Comparison of ENCODE assay signal across 18 cellular contexts in the genomic region with DNA sequence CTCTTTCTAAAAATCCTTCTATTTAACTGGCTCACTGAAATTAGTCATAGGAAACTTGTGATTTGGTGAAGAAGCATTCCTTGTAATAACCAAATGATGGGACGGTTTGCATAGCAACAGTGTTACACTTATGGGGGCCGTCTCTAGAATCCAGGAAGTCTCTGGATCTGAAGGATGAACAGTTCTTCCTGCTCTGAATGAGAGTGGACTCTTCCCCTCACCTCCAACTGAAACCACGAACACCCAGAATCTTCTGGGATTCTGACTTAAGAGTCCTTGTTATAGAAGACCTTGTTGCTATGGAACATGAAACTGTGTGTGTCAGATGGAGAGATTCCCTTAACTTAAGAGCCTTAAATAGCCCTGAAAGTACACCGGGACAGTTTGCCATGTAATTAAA. TPM values are rescaled to one million over a fixed set of nuclear protein-coding genes. Genes with fewer than 3 reads are reported as not detected.
A peak's percentile ranks its signal among the peaks of the same experiment; 100 is the strongest.
DNase-seq lines count a peak whose midpoint lies in the region; ATAC-seq and TF ChIP-seq lines count a peak whose summit lies in the region.
"Had no signal": no experiment of that assay in that cellular context is flagged by ENCODE, and none has a peak within 500 bp of the region (broad histone marks: within the 10 kb centered on the region; RNA-seq: fewer than 3 reads in every experiment).

No MANE protein-coding gene starts in this region.

- peak; percentile 13 for DNase-seq in COLO829 (ENCODE audit: low spot score)
- peak; percentile 62 for DNase-seq in HT1080 (ENCODE audit: low read depth)
- peak; percentile 15 for DNase-seq in dedifferentiated amniotic fluid mesenchymal stem cell (ENCODE audit: extremely low spot score)
- DNase-seq in neural progenitor cell (ENCODE audit: low spot score): no peak
- DNase-seq in activated CD8-positive, alpha-beta T cell treated with anti-CD3 and anti-CD28 coated beads, Interleukin-2, amount 10 ng/mL, durations not matched to agents 7 days and 5 days: no peak
- DNase-seq in PC-9: no peak
- no peak for DNase-seq in NCI-H2227 (lab: John Stamatoyannopoulos, UW; ENCODE audit: unreplicated experiment)
- DNase-seq in CD8-positive, alpha-beta memory T cell: no peak
- DNase-seq: activated CD4-positive, alpha-beta T cell treated with anti-CD3 and anti-CD28 coated beads, Interleukin-2, amount 10 ng/mL, durations not matched to agents 7 days and 5 days; activated T-cell treated with anti-CD3 and anti-CD28 coated beads, Interleukin-2, amount 50 U/mL, for 4 hours; CD8-positive, alpha-beta T cell; KBM-7; NCI-H1105; stimulated activated CD4-positive, alpha-beta T cell treated with anti-CD3 and anti-CD28 coated beads, Interleukin-4, amount 100 ng/mL, for 24 hours; T1000 had no signal

- peaks cover 12% of the 10 kb centered on the region for H3K4me1 Mint-ChIP-seq in neural progenitor cell
- H3K4me1 Mint-ChIP-seq in activated CD8-positive, alpha-beta T cell treated with anti-CD3 and anti-CD28 coated beads, Interleukin-2, amount 10 ng/mL, durations not matched to agents 7 days and 5 days (ENCODE audit: low read depth): no peaks in the 10 kb centered on the region
- peaks cover 0 to 1% (median 0%) of the 10 kb centered on the region in 3 donors for H3K4me1 Mint-ChIP-seq in CD8-positive, alpha-beta memory T cell

- intact Hi-C loops in PC-9 (cut with micrococcal nuclease; ENCODE audit: unreplicated experiment): no loop called here

- no peaks in the 10 kb centered on the region for H3K9me2 ChIP-seq in PC-9 (ENCODE audit: insufficient read depth)

- H3K27me3 ChIP-seq in neural progenitor cell: no peaks in the 10 kb centered on the region
- no peaks in the 10 kb centered on the region for H3K27me3 ChIP-seq in PC-9 (ENCODE audit: insufficient read depth, low read depth)
- H3K27me3 ChIP-seq in CD8-positive, alpha-beta memory T cell (ENCODE audit: insufficient read depth, low read length, poor library complexity, severe bottlenecking): no peaks in the 10 kb centered on the region

- H3K9me3 ChIP-seq in neural progenitor cell (ENCODE audit: low read depth) (no peaks in the 10 kb centered on the region), PC-9 (ENCODE audit: insufficient read depth, low read depth) (no peaks in the 10 kb centered on the region)
- no peaks in the 10 kb centered on the region for H3K9me3 ChIP-seq in CD8-positive, alpha-beta memory T cell (ENCODE audit: low read length)

- H3K36me3 Mint-ChIP-seq in neural progenitor cell: no peaks in the 10 kb centered on the region
- H3K36me3 Mint-ChIP-seq in activated CD8-positive, alpha-beta T cell treated with anti-CD3 and anti-CD28 coated beads, Interleukin-2, amount 10 ng/mL, durations not matched to agents 7 days and 5 days (ENCODE audit: low read depth): no peaks in the 10 kb centered on the region
- H3K36me3 Mint-ChIP-seq in CD8-positive, alpha-beta memory T cell: no peaks in the 10 kb centered on the region
- H3K36me3 Mint-ChIP-seq: activated naive CD8-positive, alpha-beta T cell; CD8-positive, alpha-beta T cell had no signal

- no peak for TF ChIP-seq CTCF in neural progenitor cell (IDR thresholded peaks at IDR 0.05)
- TF ChIP-seq CTCF in PC-9 (conservative IDR thresholded peaks at IDR 0.05): no peak

- no peaks in the 10 kb centered on the region for H4K20me1 ChIP-seq in neural progenitor cell (ENCODE audit: low read depth)
- no peaks in the 10 kb centered on the region for H4K20me1 ChIP-seq in PC-9 (ENCODE audit: insufficient read depth)

- H3K79me2 ChIP-seq in neural progenitor cell (ENCODE audit: low read depth) (no peaks in the 10 kb centered on the region), PC-9 (ENCODE audit: low read depth) (no peaks in the 10 kb centered on the region)

- no peaks in the 10 kb centered on the region for H3K4me1 ChIP-seq in neural progenitor cell
- H3K4me1 ChIP-seq in PC-9 (replicated peaks; ENCODE audit: insufficient read depth): no peaks in the 10 kb centered on the region
- no peaks in the 10 kb centered on the region for H3K4me1 ChIP-seq in CD8-positive, alpha-beta memory T cell (ENCODE audit: insufficient read depth, low read length)

- no peak overlapping the region for H3K4me3 Mint-ChIP-seq in neural progenitor cell
- no peak overlapping the region for H3K4me3 Mint-ChIP-seq in activated CD8-positive, alpha-beta T cell treated with anti-CD3 and anti-CD28 coated beads, Interleukin-2, amount 10 ng/mL, durations not matched to agents 7 days and 5 days
- no peak overlapping the region for H3K4me3 Mint-ChIP-seq in CD8-positive, alpha-beta memory T cell
- H3K4me3 Mint-ChIP-seq: activated CD4-positive, alpha-beta T cell treated with anti-CD3 and anti-CD28 coated beads, Interleukin-2, amount 10 ng/mL, durations not matched to agents 7 days and 5 days; activated naive CD8-positive, alpha-beta T cell; activated T-cell treated with anti-CD3 and anti-CD28 coated beads, Interleukin-2, amount 50 U/mL, for 4 hours; CD8-positive, alpha-beta T cell had no signal

- H3K36me3 ChIP-seq in neural progenitor cell (no peaks in the 10 kb centered on the region), PC-9 (ENCODE audit: low read depth) (no peaks in the 10 kb centered on the region)
- H3K36me3 ChIP-seq in CD8-positive, alpha-beta memory T cell (ENCODE audit: insufficient read depth, low read length): no peaks in the 10 kb centered on the region

- H2AFZ ChIP-seq in neural progenitor cell (replicated peaks) (peak overlapping the region; percentile 47), PC-9 (no peak overlapping the region)

- H3K27me3 Mint-ChIP-seq in neural progenitor cell (ENCODE audit: insufficient read depth, low read depth): peaks cover 2% of the 10 kb centered on the region
- no peaks in the 10 kb centered on the region for H3K27me3 Mint-ChIP-seq in activated CD8-positive, alpha-beta T cell treated with anti-CD3 and anti-CD28 coated beads, Interleukin-2, amount 10 ng/mL, durations not matched to agents 7 days and 5 days (ENCODE audit: low read depth)
- H3K27me3 Mint-ChIP-seq in CD8-positive, alpha-beta memory T cell: peaks cover 5 to 16% of the 10 kb centered on the region in 2 donors
- H3K27me3 Mint-ChIP-seq: activated naive CD8-positive, alpha-beta T cell had no signal

- POLR2A ChIA-PET in activated CD8-positive, alpha-beta T cell treated with anti-CD3 and anti-CD28 coated beads, Interleukin-2, amount 10 ng/mL, durations not matched to agents 7 days and 5 days (lab: Charles Lee): no interaction called here
- POLR2A ChIA-PET in PC-9 (lab: Charles Lee; ENCODE audit: unreplicated experiment): no interaction called here
- POLR2A ChIA-PET in CD8-positive, alpha-beta memory T cell (lab: Charles Lee): no interaction called here

- no peak overlapping the region for H3K9ac ChIP-seq in neural progenitor cell

- H3F3A ChIP-seq in neural progenitor cell (ENCODE audit: low read depth): no peaks in the 10 kb centered on the region
- no peaks in the 10 kb centered on the region for H3F3A ChIP-seq in PC-9 (ENCODE audit: insufficient read depth, low read depth)

- H3K4me3 ChIP-seq in neural progenitor cell (no peak overlapping the region), PC-9 (no peak overlapping the region)
- no peak overlapping the region for H3K4me3 ChIP-seq in CD8-positive, alpha-beta memory T cell (ENCODE audit: low read length)

- no peaks in the 10 kb centered on the region for H3K9me3 Mint-ChIP-seq in neural progenitor cell
- no peaks in the 10 kb centered on the region for H3K9me3 Mint-ChIP-seq in activated CD8-positive, alpha-beta T cell treated with anti-CD3 and anti-CD28 coated beads, Interleukin-2, amount 10 ng/mL, durations not matched to agents 7 days and 5 days (ENCODE audit: insufficient read depth)
- no peaks in the 10 kb centered on the region for H3K9me3 Mint-ChIP-seq in CD8-positive, alpha-beta memory T cell
- H3K9me3 Mint-ChIP-seq: activated CD4-positive, alpha-beta T cell treated with anti-CD3 and anti-CD28 coated beads, Interleukin-2, amount 10 ng/mL, durations not matched to agents 7 days and 5 days; activated T-cell treated with anti-CD3 and anti-CD28 coated beads, Interleukin-2, amount 50 U/mL, for 4 hours; CD8-positive, alpha-beta T cell had no signal

- no peak overlapping the region for H3K27ac ChIP-seq in neural progenitor cell
- H3K27ac ChIP-seq in PC-9: no peak overlapping the region
- H3K27ac ChIP-seq in CD8-positive, alpha-beta memory T cell (ENCODE audit: low read depth, low read length): no peak overlapping the region

- CTCF ChIA-PET in activated CD8-positive, alpha-beta T cell treated with anti-CD3 and anti-CD28 coated beads, Interleukin-2, amount 10 ng/mL, durations not matched to agents 7 days and 5 days (lab: Charles Lee): no interaction called here
- CTCF ChIA-PET in PC-9 (lab: Charles Lee): no interaction called here
- CTCF ChIA-PET in CD8-positive, alpha-beta memory T cell (lab: Charles Lee): no interaction called here

- H3K4me2 ChIP-seq in neural progenitor cell: no peak overlapping the region
- H3K4me2 ChIP-seq in PC-9: no peak overlapping the region

- no TSS peak for BruUV-seq in PC-9 (replicated peaks; lab: Mats Ljungman, UMichigan)

- ATAC-seq in activated CD8-positive, alpha-beta T cell treated with anti-CD3 and anti-CD28 coated beads, Interleukin-2, amount 10 ng/mL, durations not matched to agents 7 days and 5 days: no peak
- ATAC-seq: activated T-cell treated with anti-CD3 and anti-CD28 coated beads, Interleukin-2, amount 50 U/mL, for 4 hours; CD8-positive, alpha-beta T cell; sciatic nerve had no signal

- H3K27ac Mint-ChIP-seq in neural progenitor cell: no peak overlapping the region
- no peak overlapping the region for H3K27ac Mint-ChIP-seq in activated CD8-positive, alpha-beta T cell treated with anti-CD3 and anti-CD28 coated beads, Interleukin-2, amount 10 ng/mL, durations not matched to agents 7 days and 5 days
- no peak overlapping the region for H3K27ac Mint-ChIP-seq in CD8-positive, alpha-beta memory T cell
- H3K27ac Mint-ChIP-seq: activated CD4-positive, alpha-beta T cell treated with anti-CD3 and anti-CD28 coated beads, Interleukin-2, amount 10 ng/mL, durations not matched to agents 7 days and 5 days; activated naive CD8-positive, alpha-beta T cell; CD8-positive, alpha-beta T cell had no signal

RNA-seq across cellular contexts. Expression of gene NOLC1, which starts 23.2 kb away (rescaled TPM):
- 95.2 and 119 TPM in 2 replicates for total RNA-seq in HT1080 (2014; rRNA removed; shearing (Covaris generic))
- 126 and 135 TPM in 2 replicates for polyA plus RNA-seq in HT1080 (2015; cell fraction: cytosol; rRNA removed)
- polyA plus RNA-seq in HT1080 (2015; cell fraction: nucleus; rRNA removed): 181 and 188 TPM in 2 replicates
- 74.7 and 80.6 TPM in 2 replicates for total RNA-seq in neural progenitor cell (ENCODE audit: low replicate concordance)
- total RNA-seq in activated CD8-positive, alpha-beta T cell treated with anti-CD3 and anti-CD28 coated beads, Interleukin-2, amount 10 ng/mL, durations not matched to agents 7 days and 5 days: 10 to 100 TPM; 94.1 to 95.3 TPM
- total RNA-seq in PC-9 (2021): 58.3 and 59.5 TPM in 2 replicates
- 100 to 1,000 TPM; 304 to 330 TPM for total RNA-seq in CD8-positive, alpha-beta memory T cell
- polyA plus RNA-seq in CD8-positive, alpha-beta memory T cell: 76.6 TPM

RNA-seq across cellular contexts. Expression of gene PPRC1, which starts 42.6 kb away (rescaled TPM):
- total RNA-seq in HT1080 (2014; rRNA removed; shearing (Covaris generic)): 31.8 and 38.3 TPM in 2 replicates
- 33.6 and 36.0 TPM in 2 replicates for polyA plus RNA-seq in HT1080 (2015; cell fraction: cytosol; rRNA removed)
- 70.6 and 75.1 TPM in 2 replicates for polyA plus RNA-seq in HT1080 (2015; cell fraction: nucleus; rRNA removed)
- total RNA-seq in neural progenitor cell (ENCODE audit: low replicate concordance) (11.7 and 15.4 TPM in 2 replicates), PC-9 (2021) (22.9 and 25.1 TPM in 2 replicates)
- 10 to 100 TPM; 56.5 to 58.9 TPM for total RNA-seq in activated CD8-positive, alpha-beta T cell treated with anti-CD3 and anti-CD28 coated beads, Interleukin-2, amount 10 ng/mL, durations not matched to agents 7 days and 5 days
- total RNA-seq in CD8-positive, alpha-beta memory T cell: 100 to 1,000 TPM; 105 to 106 TPM
- 20.7 TPM for polyA plus RNA-seq in CD8-positive, alpha-beta memory T cell

RNA-seq across cellular contexts. Expression of gene ELOVL3, which starts 50.7 kb away (rescaled TPM):
- not detected in 2 replicates for total RNA-seq in HT1080 (2014; rRNA removed; shearing (Covaris generic))
- not detected in 2 replicates for polyA plus RNA-seq in HT1080 (2015; cell fraction: cytosol; rRNA removed)
- not detected in 2 replicates for polyA plus RNA-seq in HT1080 (2015; cell fraction: nucleus; rRNA removed)
- total RNA-seq in neural progenitor cell (ENCODE audit: low replicate concordance) (0.40 TPM in 1 of 2 replicates, not detected in the other), PC-9 (2021) (0.61 and 0.88 TPM in 2 replicates)
- not detected for total RNA-seq in activated CD8-positive, alpha-beta T cell treated with anti-CD3 and anti-CD28 coated beads, Interleukin-2, amount 10 ng/mL, durations not matched to agents 7 days and 5 days
- not detected for total RNA-seq in CD8-positive, alpha-beta memory T cell
- not detected for polyA plus RNA-seq in CD8-positive, alpha-beta memory T cell
- total RNA-seq: activated CD4-positive, alpha-beta T cell treated with anti-CD3 and anti-CD28 coated beads, Interleukin-2, amount 10 ng/mL, durations not matched to agents 7 days and 5 days; activated T-cell treated with anti-CD3 and anti-CD28 coated beads, Interleukin-2, amount 50 U/mL, for 4 hours; CD8-positive, alpha-beta T cell; mononuclear cell; sciatic nerve had no signal

RNA-seq across cellular contexts. Expression of gene LDB1, which starts 55.2 kb away (rescaled TPM):
- 32.2 and 34.4 TPM in 2 replicates for total RNA-seq in HT1080 (2014; rRNA removed; shearing (Covaris generic))
- polyA plus RNA-seq in HT1080 (2015; cell fraction: cytosol; rRNA removed): 19.2 and 19.3 TPM in 2 replicates
- 43.7 and 51.0 TPM in 2 replicates for polyA plus RNA-seq in HT1080 (2015; cell fraction: nucleus; rRNA removed)
- 46.4 and 79.2 TPM in 2 replicates for total RNA-seq in neural progenitor cell (ENCODE audit: low replicate concordance)
- total RNA-seq in activated CD8-positive, alpha-beta T cell treated with anti-CD3 and anti-CD28 coated beads, Interleukin-2, amount 10 ng/mL, durations not matched to agents 7 days and 5 days: 10 to 100 TPM; 83.6 to 87.1 TPM
- total RNA-seq in PC-9 (2021): 31.2 and 38.5 TPM in 2 replicates
- 10 to 100 TPM; 64.3 to 64.8 TPM for total RNA-seq in CD8-positive, alpha-beta memory T cell
- polyA plus RNA-seq in CD8-positive, alpha-beta memory T cell: 36.0 TPM

Comparison
In these comparisons a context has a peak if more than half of its experiments do, and no peak if none do; other contexts are left out.
1. DNase-seq: peak in COLO829 (single experiment), HT1080 (single experiment) and dedifferentiated amniotic fluid mesenchymal stem cell (single experiment); none in neural progenitor cell (single experiment), activated CD8-positive, alpha-beta T cell treated with anti-CD3 and anti-CD28 coated beads, Interleukin-2, amount 10 ng/mL, durations not matched to agents 7 days and 5 days (single experiment), PC-9 (0 of 2), NCI-H2227 (single experiment) and CD8-positive, alpha-beta memory T cell (0 of 5).